ENCODE assay signal across 8 cellular contexts in genomic region chr21:14773777-14774345, GRCh38.
DNase-seq lines count a peak whose midpoint lies in the region; ATAC-seq and TF ChIP-seq lines count a peak whose summit lies in the region.

No MANE protein-coding gene starts in this region.

- ATAC-seq in HG02884 (IDR thresholded peaks at IDR 0.05; ENCODE audit: unreplicated experiment) (no peak), HG03457 (IDR thresholded peaks at IDR 0.05; ENCODE audit: unreplicated experiment) (no peak)

- H3K9me3 Mint-ChIP-seq in immature natural killer cell: peaks cover 0 to 3% (median 0%) of the 10 kb centered on the region in 6 donors

- peak; percentile 28; the same call in 1 of the 2 replicates for TF ChIP-seq CTCF in AG10803 (conservative IDR thresholded peaks at IDR 0.05; ENCODE audit: low read length)

- no peak overlapping the region for H3K4me3 Mint-ChIP-seq in immature natural killer cell

- H3K36me3 ChIP-seq in H7 (replicated peaks; ENCODE audit: control insufficient read depth, insufficient read depth, low read length): no peaks in the 10 kb centered on the region

- H3K4me3 ChIP-seq in AG10803 (ENCODE audit: low read length): no peak overlapping the region
- no peak overlapping the region for H3K4me3 ChIP-seq in H7 (ENCODE audit: insufficient read depth, low read depth, low read length)

- H3K36me3 Mint-ChIP-seq in immature natural killer cell: no peaks in the 10 kb centered on the region

- no peak overlapping the region for H3K27ac Mint-ChIP-seq in immature natural killer cell

- DNase-seq in AG10803 (ENCODE audit: low read depth) (no peak), H7 (peak; percentile 50), SK-N-DZ (ENCODE audit: low spot score) (peak; percentile 66), immature natural killer cell (peak in 2 of 3 donors; percentile 18 to 22)
- peak; percentile 61 for DNase-seq in activated naive CD4-positive, alpha-beta T cell treated with anti-CD3 and anti-CD28 coated beads, Interleukin-2, amount 50 U/mL, for 16 hours
- DNase-seq in stimulated activated CD4-positive, alpha-beta T cell treated with anti-CD3 and anti-CD28 coated beads, TNF-alpha, amount 100 ng/mL, for 1 hour (ENCODE audit: low read depth in 3 of 3, low spot score in 1 of 3): peak in 2 of 3 donors; percentile 5 to 34

- no peaks in the 10 kb centered on the region for H3K27me3 ChIP-seq in H7 (ENCODE audit: control insufficient read depth, insufficient read depth, low read length)

- H3K27me3 Mint-ChIP-seq in immature natural killer cell (ENCODE audit: low read depth in 3 of 3): peaks cover 0 to 5% (median 2%) of the 10 kb centered on the region in 3 donors

- H3K4me1 Mint-ChIP-seq in immature natural killer cell: no peaks in the 10 kb centered on the region
